ENCODE assay signal across 20 cellular contexts in the genomic region with DNA sequence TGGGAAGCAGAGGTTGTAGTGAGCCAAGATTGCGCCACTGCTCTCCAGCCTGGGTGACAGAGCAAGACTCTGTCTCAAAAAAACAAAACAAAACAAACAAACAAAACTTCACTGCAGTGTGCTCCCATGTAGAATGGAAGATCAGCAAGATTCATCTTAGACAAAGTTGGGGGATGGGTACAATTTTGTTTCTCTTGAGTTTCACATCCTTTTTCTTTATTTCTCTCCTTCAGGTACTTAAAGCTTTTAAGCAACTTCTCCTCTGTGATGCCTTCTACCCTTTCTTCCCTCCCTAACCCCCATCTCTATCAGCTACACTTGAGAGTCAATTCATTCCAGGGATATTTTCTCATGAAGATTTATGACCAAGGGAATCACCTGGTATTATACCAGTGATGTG. TPM values are rescaled to one million over a fixed set of nuclear protein-coding genes. Genes with fewer than 3 reads are reported as not detected.
DNase-seq lines count a peak whose midpoint lies in the region; ATAC-seq and TF ChIP-seq lines count a peak whose summit lies in the region.
"Had no signal": no experiment of that assay in that cellular context is flagged by ENCODE, and none has a peak within 500 bp of the region (broad histone marks: within the 10 kb centered on the region; RNA-seq: fewer than 3 reads in every experiment).

No MANE protein-coding gene starts in this region.

- TF ChIP-seq CTCF in GM20000 (IDR thresholded peaks at IDR 0.05; ENCODE audit: extremely low read depth, missing control alignments) = no peak
- TF ChIP-seq CTCF in OCI-LY7 (conservative IDR thresholded peaks at IDR 0.05; ENCODE audit: low read length) = no peak
- TF ChIP-seq CTCF in neural crest cell (conservative IDR thresholded peaks at IDR 0.05) = no peak
- no peak for TF ChIP-seq CTCF in adrenal gland (IDR thresholded peaks at IDR 0.05)

- no peak for ATAC-seq in GM21367 (IDR thresholded peaks at IDR 0.05; ENCODE audit: unreplicated experiment)
- ATAC-seq: HepG2 had no signal

- H3K27ac Mint-ChIP-seq in neural crest cell (ENCODE audit: unreplicated experiment) = no peak overlapping the region
- H3K27ac Mint-ChIP-seq: CD4-positive, alpha-beta T cell had no signal

- CTCF ChIA-PET in OCI-LY7 (lab: Charles Lee; ENCODE audit: unreplicated experiment) = no interaction called here

- H3K9me3 ChIP-seq in OCI-LY7 (ENCODE audit: low read length) (no peaks in the 10 kb centered on the region), SJCRH30 (replicated peaks) (no peaks in the 10 kb centered on the region), adrenal gland (replicated peaks in 1 of 3) (no peaks in the 10 kb centered on the region)
- H3K9me3 ChIP-seq: BE2C had no signal

- H3K36me3 Mint-ChIP-seq in neural crest cell (ENCODE audit: low read depth) = no peaks in the 10 kb centered on the region

- H3K27me3 Mint-ChIP-seq in neural crest cell (ENCODE audit: low read depth) = peaks cover 20% of the 10 kb centered on the region
- H3K27me3 Mint-ChIP-seq: CD4-positive, alpha-beta T cell had no signal

- peak overlapping the region; percentile 84 for H2AFZ ChIP-seq in OCI-LY7 (ENCODE audit: low read length)

- no peaks in the 10 kb centered on the region for H4K20me1 ChIP-seq in OCI-LY7 (ENCODE audit: insufficient read depth, low read length)

- H3K4me2 ChIP-seq in OCI-LY7 (ENCODE audit: low read length) = peak overlapping the region; percentile 63
- H3K4me2 ChIP-seq: KMS-11 had no signal

- peak overlapping the region; percentile 56 for H3K4me3 Mint-ChIP-seq in neural crest cell
- H3K4me3 Mint-ChIP-seq: CD4-positive, alpha-beta T cell had no signal

- no TSS peak for BruUV-seq in OCI-LY7 (replicated peaks; lab: Mats Ljungman, UMichigan)

- H3K27me3 ChIP-seq in SJCRH30 (no peaks in the 10 kb centered on the region), adrenal gland (peaks cover 9% of the 10 kb centered on the region)
- H3K27me3 ChIP-seq: BE2C had no signal

- no peaks in the 10 kb centered on the region for H3K79me2 ChIP-seq in OCI-LY7 (ENCODE audit: insufficient read depth, low read depth, low read length)

- no peaks in the 10 kb centered on the region for H3K36me3 ChIP-seq in OCI-LY7 (ENCODE audit: insufficient read depth, low read length)
- no peaks in the 10 kb centered on the region for H3K36me3 ChIP-seq in SJCRH30
- no peaks in the 10 kb centered on the region for H3K36me3 ChIP-seq in adrenal gland (replicated peaks in 1 of 2)
- H3K36me3 ChIP-seq: BE2C had no signal

- TF ChIP-seq POLR2A in adrenal gland (IDR thresholded peaks at IDR 0.05) = no peak

- intact Hi-C loops in OCI-LY7 (cut with micrococcal nuclease; ENCODE audit: unreplicated experiment) (no loop called here), adrenal gland (cut with DNase I) (loop anchor here (5.0 to 10.0 kb wide), 2 partner anchors 157 to 159 kb away; no protein-coding TSS in a partner anchor)

- no peaks in the 10 kb centered on the region for H3K9me2 ChIP-seq in OCI-LY7 (ENCODE audit: insufficient read depth, low read length)

- H3K27ac ChIP-seq in OCI-LY7 (ENCODE audit: low read depth, low read length, poor library complexity, severe bottlenecking) = peak overlapping the region; percentile 65
- no peak overlapping the region for H3K27ac ChIP-seq in SJCRH30
- no peak overlapping the region for H3K27ac ChIP-seq in adrenal gland
- H3K27ac ChIP-seq: KMS-11 had no signal

- H3K4me1 Mint-ChIP-seq in neural crest cell = peaks cover 16% of the 10 kb centered on the region

- 83 to 90% (median 86%) methylated on average over 1 of the region's 1 CpG for WGBS in adrenal gland, 4 donors

- H3K9me3 Mint-ChIP-seq in neural crest cell = no peaks in the 10 kb centered on the region
- H3K9me3 Mint-ChIP-seq: CD4-positive, alpha-beta T cell had no signal

- POLR2A ChIA-PET in OCI-LY7 (lab: Charles Lee) = interaction anchor here (0.9 to 6.3 kb wide), 4 partner anchors 11 to 138 kb away, joined by 3 to 73 read pairs (median 6); no protein-coding TSS in a partner anchor

- peak; percentile 8 for DNase-seq in GM20000 (ENCODE audit: low spot score)
- peak; percentile 47 for DNase-seq in MV-4-11 (lab: John Stamatoyannopoulos, UW)
- peak; percentile 74 for DNase-seq in OCI-LY7 (ENCODE audit: low spot score)
- DNase-seq in neural crest cell (ENCODE audit: low read depth, low spot score) = no peak
- no peak for DNase-seq in NCI-H524 (lab: John Stamatoyannopoulos, UW)
- no peak for DNase-seq in SJCRH30
- DNase-seq in adrenal gland = no peak
- DNase-seq: BE2C; Calu3; CD4-positive, alpha-beta T cell; DMS53; NCI-H1417; NCI-H1930; NCI-H2171; NCI-H446 treated with DMSO at 0.1 percent for 48 hours; NCI-H748 treated with DMSO at 0.1 percent for 48 hours; SHP77 treated with DMSO at 0.1 percent for 48 hours had no signal

- H3K4me3 ChIP-seq in OCI-LY7 (ENCODE audit: low read depth, low read length, poor library complexity, severe bottlenecking) = peak overlapping the region; percentile 31
- no peak overlapping the region for H3K4me3 ChIP-seq in SJCRH30
- no peak overlapping the region for H3K4me3 ChIP-seq in adrenal gland

- peaks cover 43% of the 10 kb centered on the region for H3K4me1 ChIP-seq in OCI-LY7 (ENCODE audit: insufficient read depth, low read length, poor library complexity, severe bottlenecking)
- peaks cover 6% of the 10 kb centered on the region; the same call in 1 of the 2 replicates for H3K4me1 ChIP-seq in SJCRH30
- no peaks in the 10 kb centered on the region for H3K4me1 ChIP-seq in adrenal gland (replicated peaks in 1 of 2)
- H3K4me1 ChIP-seq: BE2C had no signal

RNA-seq across cellular contexts. Expression of a gene that starts 15.5 kb away (rescaled TPM):
- total RNA-seq in OCI-LY7 (2014; rRNA removed; shearing (Covaris generic)) = 144 and 161 TPM in 2 replicates
- 251 and 270 TPM in 2 replicates for total RNA-seq in OCI-LY7 (2022)
- total RNA-seq in neural crest cell = 325 and 368 TPM in 2 replicates
- 282 and 303 TPM in 2 replicates for total RNA-seq in SJCRH30 (2014; rRNA removed; shearing (Covaris generic))
- total RNA-seq in adrenal gland = 1,000 to 10,000 TPM in 1 of 8 donors, 100 to 1,000 TPM in 7; 175 to 1,133 (median 276) TPM
- 1,000 to 10,000 TPM in 1 of 3 donors, 100 to 1,000 TPM in 2; 249 to 1,639 (median 532) TPM for polyA plus RNA-seq in adrenal gland

Comparison
In these comparisons a context has a peak if more than half of its experiments do, and no peak if none do; other contexts are left out.
1. DNase-seq: peak in GM20000 (single experiment), MV-4-11 (single experiment) and OCI-LY7 (single experiment); none in neural crest cell (single experiment), NCI-H524 (0 of 2), SJCRH30 (0 of 2) and adrenal gland (0 of 7).